ENCODE assay signal across 1 cellular context in genomic region chr12:131893605-131894312, GRCh38.
TF ChIP-seq lines count a peak whose summit lies in the region.

No MANE protein-coding gene starts in this region.

TF ChIP-seq in HepG2, 621 proteins besides CTCF, POLR2A, EP300 and RAD21:
- no peak for TF ChIP-seq PLRG1 (conservative IDR thresholded peaks at IDR 0.05)
- no peak for TF ChIP-seq SIN3A (IDR thresholded peaks at IDR 0.05; ENCODE audit: borderline replicate concordance, low read depth, low read length)
- TF ChIP-seq ZMYM4 (CRISPR knock-in tag; IDR thresholded peaks at IDR 0.05): no peak
- TF ChIP-seq GPBP1L1 (CRISPR knock-in tag; IDR thresholded peaks at IDR 0.05): no peak
- no peak for TF ChIP-seq ZFX (CRISPR knock-in tag; IDR thresholded peaks at IDR 0.05; ENCODE audit: low read depth)
- no peak for TF ChIP-seq ZHX1 (CRISPR knock-in tag; IDR thresholded peaks at IDR 0.05; ENCODE audit: low read depth)
- TF ChIP-seq ZNF414 (CRISPR knock-in tag; IDR thresholded peaks at IDR 0.05): 0 out of 2 replicates have a peak, but pooled peaks have one; percentile 49
- TF ChIP-seq AHR (CRISPR knock-in tag; IDR thresholded peaks at IDR 0.05): no peak
- no peak for TF ChIP-seq ZNF432 (CRISPR knock-in tag; IDR thresholded peaks at IDR 0.05; ENCODE audit: borderline replicate concordance)
- TF ChIP-seq TBX2 (CRISPR knock-in tag; IDR thresholded peaks at IDR 0.05; ENCODE audit: borderline replicate concordance): no peak
- no peak for TF ChIP-seq NFRKB (IDR thresholded peaks at IDR 0.05)
- no peak for TF ChIP-seq ZNF292 (CRISPR knock-in tag; IDR thresholded peaks at IDR 0.05; ENCODE audit: borderline replicate concordance, low read depth)
- no peak for TF ChIP-seq GMEB1 (CRISPR knock-in tag; IDR thresholded peaks at IDR 0.05; ENCODE audit: borderline replicate concordance)
- peak; percentile 67; the same call in 1 of the 2 replicates for TF ChIP-seq ZBTB38 (CRISPR knock-in tag; IDR thresholded peaks at IDR 0.05)
- TF ChIP-seq ZNF777 (CRISPR knock-in tag; IDR thresholded peaks at IDR 0.05): no peak
- no peak for TF ChIP-seq REST (IDR thresholded peaks at IDR 0.05; ENCODE audit: borderline replicate concordance in 1 of 2, low read depth in 1 of 2, low read length in 2 of 2)
- no peak for TF ChIP-seq AKAP8 (CRISPR knock-in tag; IDR thresholded peaks at IDR 0.05)
- TF ChIP-seq ZFP91 (CRISPR knock-in tag; IDR thresholded peaks at IDR 0.05; ENCODE audit: borderline replicate concordance): 0 out of 2 replicates have a peak, but pooled peaks have one; percentile 5
- TF ChIP-seq THAP8 (CRISPR knock-in tag; IDR thresholded peaks at IDR 0.05; ENCODE audit: borderline replicate concordance): no peak
- TF ChIP-seq GLI4 (CRISPR knock-in tag; IDR thresholded peaks at IDR 0.05; ENCODE audit: borderline replicate concordance): no peak
- TF ChIP-seq DDIT3 (CRISPR knock-in tag; IDR thresholded peaks at IDR 0.05): no peak
- TF ChIP-seq THAP11 (CRISPR knock-in tag; IDR thresholded peaks at IDR 0.05): no peak
- no peak for TF ChIP-seq WIZ (CRISPR knock-in tag; IDR thresholded peaks at IDR 0.05)
- 0 out of 2 replicates have a peak, but pooled peaks have one; percentile 22 for TF ChIP-seq MIER2 (CRISPR knock-in tag; IDR thresholded peaks at IDR 0.05)
- TF ChIP-seq ZNF670 (CRISPR knock-in tag; IDR thresholded peaks at IDR 0.05; ENCODE audit: borderline replicate concordance): no peak
- TF ChIP-seq ZNF710 (CRISPR knock-in tag; IDR thresholded peaks at IDR 0.05; ENCODE audit: borderline replicate concordance): no peak
- no peak for TF ChIP-seq HBP1 (CRISPR knock-in tag; IDR thresholded peaks at IDR 0.05; ENCODE audit: low read depth)
- no peak for TF ChIP-seq CBX5 (CRISPR knock-in tag; IDR thresholded peaks at IDR 0.05; ENCODE audit: borderline replicate concordance)
- TF ChIP-seq LCORL (IDR thresholded peaks at IDR 0.05): no peak
- 0 out of 2 replicates have a peak, but pooled peaks have one; percentile 33 for TF ChIP-seq LCORL (CRISPR knock-in tag; IDR thresholded peaks at IDR 0.05)
- no peak for TF ChIP-seq RBM39 (IDR thresholded peaks at IDR 0.05; ENCODE audit: low read depth, low read length, poor library complexity, severe bottlenecking)
TF ChIP-seq in HepG2: peak in this region for 5.
